In the genomic region with DNA sequence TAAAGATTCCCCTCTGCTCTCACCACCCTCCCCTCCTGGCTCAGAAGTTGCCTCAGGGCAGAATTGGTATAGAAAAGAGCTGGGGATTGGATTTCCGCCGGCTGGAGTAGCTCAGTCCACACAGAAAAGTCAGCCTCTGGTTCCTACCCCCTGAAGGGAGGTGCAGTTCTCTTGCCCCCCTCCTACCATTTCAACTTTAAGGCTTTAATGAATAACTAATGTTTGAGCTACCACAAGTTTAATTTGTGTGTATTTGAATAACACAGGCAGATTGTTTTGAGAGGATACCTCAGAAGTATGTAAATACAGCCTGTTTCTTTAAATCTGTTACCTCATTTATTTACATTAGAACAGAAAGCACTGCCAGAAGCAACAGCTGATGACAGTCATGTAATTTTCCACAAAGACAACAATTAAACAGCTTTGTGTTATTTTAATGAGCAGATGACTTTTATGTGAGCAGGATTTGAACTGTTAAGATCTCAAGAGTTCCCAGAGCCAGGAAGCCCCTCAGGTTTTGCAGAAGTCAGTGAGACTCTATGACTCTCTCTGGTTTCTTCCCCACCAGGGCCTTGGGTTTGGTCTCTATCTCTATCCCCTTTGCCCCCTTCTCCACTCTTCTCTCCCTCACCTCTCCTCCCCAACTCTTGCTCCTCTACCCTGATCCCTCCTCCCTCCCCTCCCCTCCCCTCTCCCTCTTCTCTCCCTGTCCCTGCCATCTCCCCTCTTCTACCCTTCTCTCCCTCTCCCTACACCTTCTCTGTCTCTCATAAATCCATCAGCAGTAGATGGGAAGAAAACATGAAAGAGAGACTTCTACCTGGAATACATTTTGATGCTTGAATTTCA, we compare ENCODE assay signal across 2 cellular contexts.
A peak's percentile ranks its signal among the peaks of the same experiment; 100 is the strongest.
TF ChIP-seq lines count a peak whose summit lies in the region.

No MANE protein-coding gene starts in this region.

TF ChIP-seq in K562, 482 proteins besides CTCF, POLR2A, EP300 and RAD21 (continued from another document and continues in another):
- no peak for TF ChIP-seq REST (CRISPR knock-in tag; IDR thresholded peaks at IDR 0.05; ENCODE audit: low read depth)
- TF ChIP-seq ILK (tag; IDR thresholded peaks at IDR 0.05; ENCODE audit: borderline replicate concordance, low read depth) = no peak
- TF ChIP-seq MTA1 (IDR thresholded peaks at IDR 0.05; ENCODE audit: borderline replicate concordance) = peak; percentile 55; the same call in 1 of the 2 replicates
- TF ChIP-seq FOXA3 (CRISPR knock-in tag; conservative IDR thresholded peaks at IDR 0.05 in 1 of 2, IDR thresholded peaks at IDR 0.05 in 1 of 2) = peak in 1 of 2 experiments; percentile 88; a peak in 2 of 4 replicates
- no peak for TF ChIP-seq MTA3 (IDR thresholded peaks at IDR 0.05; ENCODE audit: borderline replicate concordance)
- no peak for TF ChIP-seq SRSF7 (optimal IDR thresholded peaks at IDR 0.05; ENCODE audit: low read depth, low read length)
- TF ChIP-seq, protein P1, sequence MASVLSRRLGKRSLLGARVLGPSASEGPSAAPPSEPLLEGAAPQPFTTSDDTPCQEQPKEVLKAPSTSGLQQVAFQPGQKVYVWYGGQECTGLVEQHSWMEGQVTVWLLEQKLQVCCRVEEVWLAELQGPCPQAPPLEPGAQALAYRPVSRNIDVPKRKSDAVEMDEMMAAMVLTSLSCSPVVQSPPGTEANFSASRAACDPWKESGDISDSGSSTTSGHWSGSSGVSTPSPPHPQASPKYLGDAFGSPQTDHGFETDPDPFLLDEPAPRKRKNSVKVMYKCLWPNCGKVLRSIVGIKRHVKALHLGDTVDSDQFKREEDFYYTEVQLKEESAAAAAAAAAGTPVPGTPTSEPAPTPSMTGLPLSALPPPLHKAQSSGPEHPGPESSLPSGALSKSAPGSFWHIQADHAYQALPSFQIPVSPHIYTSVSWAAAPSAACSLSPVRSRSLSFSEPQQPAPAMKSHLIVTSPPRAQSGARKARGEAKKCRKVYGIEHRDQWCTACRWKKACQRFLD (CRISPR knock-in tag; IDR thresholded peaks at IDR 0.05) = no peak; the same call in 1 of the 2 replicates
- TF ChIP-seq, protein P2, sequence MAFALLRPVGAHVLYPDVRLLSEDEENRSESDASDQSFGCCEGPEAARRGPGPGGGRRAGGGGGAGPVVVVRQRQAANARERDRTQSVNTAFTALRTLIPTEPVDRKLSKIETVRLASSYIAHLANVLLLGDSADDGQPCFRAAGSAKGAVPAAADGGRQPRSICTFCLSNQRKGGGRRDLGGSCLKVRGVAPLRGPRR (CRISPR knock-in tag; IDR thresholded peaks at IDR 0.05) = no peak
- no peak for TF ChIP-seq HCFC1 (IDR thresholded peaks at IDR 0.05; ENCODE audit: low read depth, low read length)
- TF ChIP-seq RFX5 (IDR thresholded peaks at IDR 0.05; ENCODE audit: low read depth, low read length) = no peak
- TF ChIP-seq PCBP2 (IDR thresholded peaks at IDR 0.05; ENCODE audit: low read depth, low read length, poor library complexity, severe bottlenecking) = no peak
- no peak for TF ChIP-seq HDAC1 (IDR thresholded peaks at IDR 0.05)
- TF ChIP-seq FOXJ2 (tag; IDR thresholded peaks at IDR 0.05) = peak; percentile 71; the same call in 1 of the 2 replicates
- no peak for TF ChIP-seq CHD4 (IDR thresholded peaks at IDR 0.05; ENCODE audit: insufficient read depth, insufficient replicate concordance, low read depth, low read length, poor library complexity, severe bottlenecking)
- no peak for TF ChIP-seq ZNF431 (CRISPR knock-in tag; IDR thresholded peaks at IDR 0.05)
- TF ChIP-seq OTX1 (CRISPR knock-in tag; IDR thresholded peaks at IDR 0.05) = peak; percentile 88
- peak; percentile 47; the same call in 1 of the 2 replicates for TF ChIP-seq SOX6 (IDR thresholded peaks at IDR 0.05)
- no peak for TF ChIP-seq POLR3A (IDR thresholded peaks at IDR 0.05; ENCODE audit: borderline replicate concordance, extremely low read depth, insufficient read depth, insufficient read length)
- TF ChIP-seq TEAD1 (CRISPR knock-in tag; IDR thresholded peaks at IDR 0.05) = 0 out of 4 replicates have a peak, but pooled peaks of 1 of the 2 experiments have one; percentile 31
- no peak for TF ChIP-seq YBX1 (IDR thresholded peaks at IDR 0.05)
- no peak for TF ChIP-seq ZNF263 (CRISPR knock-in tag; IDR thresholded peaks at IDR 0.05; ENCODE audit: borderline replicate concordance)

TF ChIP-seq in HepG2, 621 proteins besides CTCF, POLR2A, EP300 and RAD21 (continued from another document and continues in another):
- TF ChIP-seq ATF2 (CRISPR knock-in tag; IDR thresholded peaks at IDR 0.05) (peak; percentile 92), THAP11 (CRISPR knock-in tag; IDR thresholded peaks at IDR 0.05) (0 out of 2 replicates have a peak, but pooled peaks have one; percentile 31), DPF2 (CRISPR knock-in tag; IDR thresholded peaks at IDR 0.05; ENCODE audit: borderline replicate concordance, low read depth) (no peak), ZNF260 (CRISPR knock-in tag; IDR thresholded peaks at IDR 0.05; ENCODE audit: borderline replicate concordance, low read depth) (no peak), GTF2F1 (IDR thresholded peaks at IDR 0.05; ENCODE audit: low read length) (no peak), ERF (CRISPR knock-in tag; IDR thresholded peaks at IDR 0.05) (0 out of 2 replicates have a peak, but pooled peaks have one; percentile 28), ZSCAN29 (CRISPR knock-in tag; conservative IDR thresholded peaks at IDR 0.05) (no peak), ZSCAN20 (CRISPR knock-in tag; IDR thresholded peaks at IDR 0.05; ENCODE audit: borderline replicate concordance) (no peak), ZNF788 (CRISPR knock-in tag; IDR thresholded peaks at IDR 0.05; ENCODE audit: borderline replicate concordance) (no peak), POLR2G (IDR thresholded peaks at IDR 0.05; ENCODE audit: low read depth, low read length) (no peak), REL (CRISPR knock-in tag; conservative IDR thresholded peaks at IDR 0.05) (no peak), RBM39 (IDR thresholded peaks at IDR 0.05; ENCODE audit: low read depth, low read length, poor library complexity, severe bottlenecking) (no peak), ZNF710 (CRISPR knock-in tag; IDR thresholded peaks at IDR 0.05; ENCODE audit: borderline replicate concordance) (no peak; the same call in 1 of the 2 replicates), ZMAT3 (CRISPR knock-in tag; conservative IDR thresholded peaks at IDR 0.05) (no peak), POGZ (CRISPR knock-in tag; IDR thresholded peaks at IDR 0.05) (no peak), TIGD3 (CRISPR knock-in tag; IDR thresholded peaks at IDR 0.05; ENCODE audit: borderline replicate concordance) (no peak), KDM2A (CRISPR knock-in tag; IDR thresholded peaks at IDR 0.05; ENCODE audit: borderline replicate concordance, low read depth) (no peak), ZNF773 (CRISPR knock-in tag; IDR thresholded peaks at IDR 0.05; ENCODE audit: borderline replicate concordance) (no peak), YY1 (IDR thresholded peaks at IDR 0.05; ENCODE audit: insufficient read depth, insufficient replicate concordance, low read depth, low read length) (no peak), ZNF816 (CRISPR knock-in tag; IDR thresholded peaks at IDR 0.05; ENCODE audit: borderline replicate concordance) (no peak), PAF1 (CRISPR knock-in tag; IDR thresholded peaks at IDR 0.05) (no peak), CEBPG (CRISPR knock-in tag; IDR thresholded peaks at IDR 0.05) (peak; percentile 43; the same call in 1 of the 2 replicates), KDM3A (CRISPR knock-in tag; IDR thresholded peaks at IDR 0.05; ENCODE audit: low read depth) (no peak), ZNF607 (CRISPR knock-in tag; IDR thresholded peaks at IDR 0.05; ENCODE audit: borderline replicate concordance) (no peak), ZNF784 (CRISPR knock-in tag; IDR thresholded peaks at IDR 0.05; ENCODE audit: borderline replicate concordance) (no peak), POLR2AphosphoS5 (IDR thresholded peaks at IDR 0.05; ENCODE audit: low read depth, low read length) (no peak), ATF1 (CRISPR knock-in tag; IDR thresholded peaks at IDR 0.05) (no peak)
- TF ChIP-seq, protein P3, sequence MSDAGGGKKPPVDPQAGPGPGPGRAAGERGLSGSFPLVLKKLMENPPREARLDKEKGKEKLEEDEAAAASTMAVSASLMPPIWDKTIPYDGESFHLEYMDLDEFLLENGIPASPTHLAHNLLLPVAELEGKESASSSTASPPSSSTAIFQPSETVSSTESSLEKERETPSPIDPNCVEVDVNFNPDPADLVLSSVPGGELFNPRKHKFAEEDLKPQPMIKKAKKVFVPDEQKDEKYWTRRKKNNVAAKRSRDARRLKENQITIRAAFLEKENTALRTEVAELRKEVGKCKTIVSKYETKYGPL (CRISPR knock-in tag; IDR thresholded peaks at IDR 0.05) = no peak
- TF ChIP-seq, protein P4, sequence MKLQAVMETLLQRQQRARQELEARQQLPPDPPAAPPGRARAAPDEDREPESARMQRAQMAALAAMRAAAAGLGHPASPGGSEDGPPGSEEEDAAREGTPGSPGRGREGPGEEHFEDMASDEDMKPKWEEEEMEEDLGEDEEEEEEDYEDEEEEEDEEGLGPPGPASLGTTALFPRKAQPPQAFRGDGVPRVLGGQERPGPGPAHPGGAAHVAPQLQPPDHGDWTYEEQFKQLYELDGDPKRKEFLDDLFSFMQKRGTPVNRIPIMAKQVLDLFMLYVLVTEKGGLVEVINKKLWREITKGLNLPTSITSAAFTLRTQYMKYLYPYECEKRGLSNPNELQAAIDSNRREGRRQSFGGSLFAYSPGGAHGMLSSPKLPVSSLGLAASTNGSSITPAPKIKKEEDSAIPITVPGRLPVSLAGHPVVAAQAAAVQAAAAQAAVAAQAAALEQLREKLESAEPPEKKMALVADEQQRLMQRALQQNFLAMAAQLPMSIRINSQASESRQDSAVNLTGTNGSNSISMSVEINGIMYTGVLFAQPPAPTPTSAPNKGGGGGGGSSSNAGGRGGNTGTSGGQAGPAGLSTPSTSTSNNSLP (IDR thresholded peaks at IDR 0.05; ENCODE audit: low read depth, low read length) = peak; percentile 79
- TF ChIP-seq, protein P5, sequence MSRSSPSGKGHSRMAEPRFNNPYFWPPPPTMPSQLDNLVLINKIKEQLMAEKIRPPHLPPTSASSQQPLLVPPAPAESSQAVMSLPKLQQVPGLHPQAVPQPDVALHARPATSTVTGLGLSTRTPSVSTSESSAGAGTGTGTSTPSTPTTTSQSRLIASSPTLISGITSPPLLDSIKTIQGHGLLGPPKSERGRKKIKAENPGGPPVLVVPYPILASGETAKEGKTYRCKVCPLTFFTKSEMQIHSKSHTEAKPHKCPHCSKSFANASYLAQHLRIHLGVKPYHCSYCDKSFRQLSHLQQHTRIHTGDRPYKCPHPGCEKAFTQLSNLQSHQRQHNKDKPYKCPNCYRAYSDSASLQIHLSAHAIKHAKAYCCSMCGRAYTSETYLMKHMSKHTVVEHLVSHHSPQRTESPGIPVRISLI (CRISPR knock-in tag; IDR thresholded peaks at IDR 0.05; ENCODE audit: borderline replicate concordance) = no peak
- TF ChIP-seq, protein P6, sequence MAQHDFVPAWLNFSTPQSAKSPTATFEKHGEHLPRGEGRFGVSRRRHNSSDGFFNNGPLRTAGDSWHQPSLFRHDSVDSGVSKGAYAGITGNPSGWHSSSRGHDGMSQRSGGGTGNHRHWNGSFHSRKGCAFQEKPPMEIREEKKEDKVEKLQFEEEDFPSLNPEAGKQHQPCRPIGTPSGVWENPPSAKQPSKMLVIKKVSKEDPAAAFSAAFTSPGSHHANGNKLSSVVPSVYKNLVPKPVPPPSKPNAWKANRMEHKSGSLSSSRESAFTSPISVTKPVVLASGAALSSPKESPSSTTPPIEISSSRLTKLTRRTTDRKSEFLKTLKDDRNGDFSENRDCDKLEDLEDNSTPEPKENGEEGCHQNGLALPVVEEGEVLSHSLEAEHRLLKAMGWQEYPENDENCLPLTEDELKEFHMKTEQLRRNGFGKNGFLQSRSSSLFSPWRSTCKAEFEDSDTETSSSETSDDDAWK (CRISPR knock-in tag; IDR thresholded peaks at IDR 0.05) = no peak
- TF ChIP-seq, protein P7, sequence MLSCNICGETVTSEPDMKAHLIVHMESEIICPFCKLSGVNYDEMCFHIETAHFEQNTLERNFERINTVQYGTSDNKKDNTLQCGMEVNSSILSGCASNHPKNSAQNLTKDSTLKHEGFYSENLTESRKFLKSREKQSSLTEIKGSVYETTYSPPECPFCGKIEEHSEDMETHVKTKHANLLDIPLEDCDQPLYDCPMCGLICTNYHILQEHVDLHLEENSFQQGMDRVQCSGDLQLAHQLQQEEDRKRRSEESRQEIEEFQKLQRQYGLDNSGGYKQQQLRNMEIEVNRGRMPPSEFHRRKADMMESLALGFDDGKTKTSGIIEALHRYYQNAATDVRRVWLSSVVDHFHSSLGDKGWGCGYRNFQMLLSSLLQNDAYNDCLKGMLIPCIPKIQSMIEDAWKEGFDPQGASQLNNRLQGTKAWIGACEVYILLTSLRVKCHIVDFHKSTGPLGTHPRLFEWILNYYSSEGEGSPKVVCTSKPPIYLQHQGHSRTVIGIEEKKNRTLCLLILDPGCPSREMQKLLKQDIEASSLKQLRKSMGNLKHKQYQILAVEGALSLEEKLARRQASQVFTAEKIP (CRISPR knock-in tag; IDR thresholded peaks at IDR 0.05; ENCODE audit: borderline replicate concordance) = no peak
